ENCODE assay signal across 8 cellular contexts in the genomic region with DNA sequence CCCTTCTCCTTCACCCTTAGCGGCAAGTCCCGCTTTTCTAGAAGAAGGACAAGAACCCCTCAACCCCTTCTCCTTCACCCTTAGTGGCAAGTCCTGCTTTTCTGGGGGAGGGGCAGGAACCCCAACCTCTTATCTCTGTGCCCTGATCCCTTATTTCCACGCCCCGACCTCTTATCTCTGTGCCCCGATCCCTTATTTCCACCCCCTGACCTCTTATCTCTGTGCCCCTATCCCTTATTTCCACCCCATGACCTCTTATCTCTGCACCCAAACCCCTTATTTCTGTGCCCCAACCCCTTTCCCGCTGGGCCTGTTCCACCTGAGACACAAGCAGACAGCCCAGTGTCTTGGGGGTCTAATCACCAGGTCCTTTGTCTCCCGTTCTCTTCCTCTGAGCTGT. TPM values are rescaled to one million over a fixed set of nuclear protein-coding genes. Genes with fewer than 3 reads are reported as not detected.
A peak's percentile ranks its signal among the peaks of the same experiment; 100 is the strongest.
DNase-seq lines count a peak whose midpoint lies in the region; ATAC-seq, FAIRE-seq and TF ChIP-seq lines count a peak whose summit lies in the region.
"Not testable (repeated sequence)": the region's sequence is repeated elsewhere in the genome, so short reads cannot be mapped to it uniquely, and the experiment has no call there.
"Had no signal": no experiment of that assay in that cellular context is flagged by ENCODE, and none has a peak within 500 bp of the region (broad histone marks: within the 10 kb centered on the region; RNA-seq: fewer than 3 reads in every experiment).

No MANE protein-coding gene starts in this region.

- intact Hi-C loops in activated CD4-positive, alpha-beta T cell treated with anti-CD3 and anti-CD28 coated beads, Interleukin-2, amount 10 ng/mL, durations not matched to agents 24 days and 14 days (cut with micrococcal nuclease) = loop anchor here (10.0 kb wide), 1 partner anchor 104 kb away; the partner anchor contains the start of gene MALL
- intact Hi-C loops in K562 (cut with micrococcal nuclease) = not testable (repeated sequence)

- not testable (repeated sequence) for H3K4me3 ChIP-seq in K562; esophagus (ENCODE audit: low read depth in 1 of 2, low read length in 2 of 2); keratinocyte (ENCODE audit: control insufficient read depth in 2 of 3, extremely low read depth in 1 of 3, insufficient read depth in 2 of 3, low read depth in 1 of 3, low read length in 3 of 3); smooth muscle cell

- not testable (repeated sequence) for H3K9me3 ChIP-seq in K562 (replicated peaks; ENCODE audit: control insufficient read depth, insufficient read depth, low read depth, low read length); esophagus (ENCODE audit: control insufficient read depth in 2 of 2, insufficient read depth in 1 of 2, low read depth in 1 of 2, low read length in 1 of 2); keratinocyte (ENCODE audit: control insufficient read depth, low read depth, low read length); smooth muscle cell (replicated peaks; ENCODE audit: low read depth)

- H3K4me1 Mint-ChIP-seq in activated CD4-positive, alpha-beta T cell treated with anti-CD3 and anti-CD28 coated beads, Interleukin-2, amount 10 ng/mL, durations not matched to agents 24 days and 14 days = not testable (repeated sequence)

- H3K27me3 Mint-ChIP-seq in activated CD4-positive, alpha-beta T cell treated with anti-CD3 and anti-CD28 coated beads, Interleukin-2, amount 10 ng/mL, durations not matched to agents 24 days and 14 days = peaks cover 65% of the 10 kb centered on the region

- 0 out of 2 replicates have a peak, but pooled peaks have one; percentile 23 for TF ChIP-seq EP300 in K562 (IDR thresholded peaks at IDR 0.05; ENCODE audit: low read length)

- H4K20me1 ChIP-seq in K562 (replicated peaks; ENCODE audit: control insufficient read depth, insufficient read depth, low read length); keratinocyte (ENCODE audit: control insufficient read depth, extremely low read depth, insufficient read depth, low read length); smooth muscle cell (ENCODE audit: low read depth): not testable (repeated sequence)

- not testable (repeated sequence) for H3K9ac ChIP-seq in K562 (ENCODE audit: insufficient read depth in 1 of 2, low read depth in 2 of 2, low read length in 2 of 2); keratinocyte (ENCODE audit: control insufficient read depth, extremely low read depth, insufficient read depth, low read length); smooth muscle cell (ENCODE audit: low read depth)

- H3K9me1 ChIP-seq in K562 (ENCODE audit: control insufficient read depth, insufficient read depth, low read length); keratinocyte (ENCODE audit: control insufficient read depth, extremely low read depth, insufficient read depth, low read length): not testable (repeated sequence)

- not testable (repeated sequence) for H3K9me3 Mint-ChIP-seq in activated CD4-positive, alpha-beta T cell treated with anti-CD3 and anti-CD28 coated beads, Interleukin-2, amount 10 ng/mL, durations not matched to agents 24 days and 14 days

- WGBS in K562 (ENCODE audit: insufficient coverage, low coverage, missing lambda C conversion rate) = 10% methylated on average over 7 of the region's 7 CpGs
- WGBS in esophagus, 2 donors = 77 to 80% methylated on average over 7 of the region's 7 CpGs
- 94% methylated on average over 7 of the region's 7 CpGs for WGBS in smooth muscle cell (ENCODE audit: low lambda C conversion rate)

- not testable (repeated sequence) for H3F3A ChIP-seq in smooth muscle cell (ENCODE audit: low read depth)

- in situ Hi-C loops in K562 (cut with MboI) = loop anchor here (10.0 kb wide), 1 partner anchor 216 kb away; no protein-coding TSS in a partner anchor

- not testable (repeated sequence) for H3K79me2 ChIP-seq in K562 (ENCODE audit: control insufficient read depth, insufficient read depth, low read length); keratinocyte (ENCODE audit: control insufficient read depth, insufficient read depth, low read length); smooth muscle cell (ENCODE audit: low read depth)

- TF ChIP-seq RAD21 in K562 (CRISPR knock-in tag; conservative IDR thresholded peaks at IDR 0.05 in 1 of 2, IDR thresholded peaks at IDR 0.05 in 1 of 2) = not testable (repeated sequence)

- H2AFZ ChIP-seq in K562 (ENCODE audit: low read depth, low read length); smooth muscle cell (ENCODE audit: low read depth): not testable (repeated sequence)
- peak overlapping the region; percentile 60 for H2AFZ ChIP-seq in keratinocyte (ENCODE audit: control insufficient read depth, low read length)

- not testable (repeated sequence) for ATAC-seq in K562

- H3K36me3 Mint-ChIP-seq in activated CD4-positive, alpha-beta T cell treated with anti-CD3 and anti-CD28 coated beads, Interleukin-2, amount 10 ng/mL, durations not matched to agents 24 days and 14 days (ENCODE audit: low read depth) = not testable (repeated sequence)

- not testable (repeated sequence) for H3K27ac Mint-ChIP-seq in activated CD4-positive, alpha-beta T cell treated with anti-CD3 and anti-CD28 coated beads, Interleukin-2, amount 10 ng/mL, durations not matched to agents 24 days and 14 days

- BruUV-seq in K562 (replicated peaks; lab: Mats Ljungman, UMichigan) = not testable (repeated sequence)

- H3K27ac ChIP-seq in K562 (ENCODE audit: extremely low read depth, low read depth, low read length); keratinocyte (ENCODE audit: control insufficient read depth, insufficient read depth, low read length): not testable (repeated sequence)
- H3K27ac ChIP-seq in epithelial cell of prostate (peak overlapping the region; percentile 57), esophagus (ENCODE audit: low read depth in 2 of 2, low read length in 1 of 2) (peak overlapping the region; percentile 68 to 75), smooth muscle cell (ENCODE audit: low read depth) (peak overlapping the region; percentile 75)

- peak; percentile 32 for DNase-seq in activated CD4-positive, alpha-beta T cell treated with anti-CD3 and anti-CD28 coated beads, Interleukin-2, amount 10 ng/mL, durations not matched to agents 24 days and 14 days
- peak in 3 of 4 experiments; percentile 9 to 20 (median 14) for DNase-seq in K562 (ENCODE audit: extremely low read depth in 1 of 4, low spot score in 3 of 4)
- DNase-seq in epithelial cell of prostate (ENCODE audit: low read depth, low spot score); keratinocyte (ENCODE audit: low read depth, low spot score); smooth muscle cell (lab: John Stamatoyannopoulos, UW; ENCODE audit: unreplicated experiment): not testable (repeated sequence)

- not testable (repeated sequence) for H3K4me3 Mint-ChIP-seq in activated CD4-positive, alpha-beta T cell treated with anti-CD3 and anti-CD28 coated beads, Interleukin-2, amount 10 ng/mL, durations not matched to agents 24 days and 14 days

- not testable (repeated sequence) for TF ChIP-seq POLR2A in K562 (conservative IDR thresholded peaks at IDR 0.05)

- CTCF ChIA-PET in K562 (lab: Yijun Ruan, JAX; ENCODE audit: low intra/inter-chr PET ratio) = not testable (repeated sequence)

- H3K36me3 ChIP-seq in K562 (ENCODE audit: control insufficient read depth, insufficient read depth, low read length); esophagus (ENCODE audit: control insufficient read depth in 2 of 2, insufficient read depth in 2 of 2, low read length in 1 of 2); keratinocyte (ENCODE audit: control insufficient read depth in 2 of 2, extremely low read depth in 1 of 2, insufficient read depth in 2 of 2, low read length in 2 of 2); smooth muscle cell (ENCODE audit: low read depth): not testable (repeated sequence)

- dilution Hi-C loops in keratinocyte (cut with MboI; ENCODE audit: extremely low pct_ligation_motif_present, low sequenced_read_pairs) = not testable (repeated sequence)

- not testable (repeated sequence) for FAIRE-seq in K562 (lab: Jason Lieb, UNC); keratinocyte (lab: Jason Lieb, UNC)

- not testable (repeated sequence) for H3K27me3 ChIP-seq in K562 (ENCODE audit: control insufficient read depth in 2 of 2, insufficient read depth in 2 of 2, low read length in 2 of 2); esophagus (ENCODE audit: control insufficient read depth in 1 of 2, insufficient read depth in 2 of 2, low read length in 2 of 2); keratinocyte (ENCODE audit: control insufficient read depth, extremely low read depth, insufficient read depth, low read length)
- H3K27me3 ChIP-seq in smooth muscle cell (ENCODE audit: low read depth) = peaks cover 21% of the 10 kb centered on the region

- H3K4me2 ChIP-seq in K562 (ENCODE audit: insufficient read depth, low read length) (0 out of 2 replicates have a peak overlapping the region, but pooled peaks have one; percentile 1), keratinocyte (ENCODE audit: control insufficient read depth, extremely low read depth, insufficient read depth, low read depth, low read length) (peak overlapping the region; percentile 35), smooth muscle cell (peak overlapping the region; percentile 16)

- TF ChIP-seq CTCF in K562 (IDR thresholded peaks at IDR 0.05 in 2 of 3, conservative IDR thresholded peaks at IDR 0.05 in 1 of 3; ENCODE audit: insufficient read depth in 2 of 3, low read depth in 1 of 3, low read length in 3 of 3); keratinocyte (optimal IDR thresholded peaks at IDR 0.05 in 1 of 3, IDR thresholded peaks at IDR 0.05 in 1 of 3, conservative IDR thresholded peaks at IDR 0.05 in 1 of 3; ENCODE audit: extremely low read depth in 1 of 3, insufficient read depth in 2 of 3, low read length in 3 of 3); smooth muscle cell (IDR thresholded peaks at IDR 0.05; ENCODE audit: borderline replicate concordance, insufficient read depth, poor library complexity, severe bottlenecking): not testable (repeated sequence)

- POLR2A ChIA-PET in K562 (lab: Yijun Ruan, JAX) = not testable (repeated sequence)

- H3K4me1 ChIP-seq in K562 (replicated peaks in 1 of 2; ENCODE audit: control insufficient read depth in 2 of 2, insufficient read depth in 2 of 2, low read length in 2 of 2); esophagus (ENCODE audit: control insufficient read depth in 2 of 2, insufficient read depth in 2 of 2, low read length in 1 of 2); keratinocyte (ENCODE audit: control insufficient read depth, extremely low read depth, insufficient read depth, low read length); smooth muscle cell (ENCODE audit: low read depth): not testable (repeated sequence)

RNA-seq across cellular contexts. Expression of gene MTLN, which starts 6.5 kb away (rescaled TPM):
- 71.9 and 80.1 TPM in 2 replicates for total RNA-seq in activated CD4-positive, alpha-beta T cell treated with anti-CD3 and anti-CD28 coated beads, Interleukin-2, amount 10 ng/mL, durations not matched to agents 24 days and 14 days
- 2.4 and 11.8 TPM in 2 replicates for total RNA-seq in K562 (2011; cell fraction: chromatin; rRNA removed; ENCODE audit: low replicate concordance)
- 42.1 and 47.7 TPM in 2 replicates for total RNA-seq in K562 (2011; cell fraction: nucleolus; rRNA removed)
- 22.4 and 31.6 TPM in 2 replicates for total RNA-seq in K562 (2011; cell fraction: nucleoplasm; rRNA removed)
- 76.0 and 97.6 TPM in 2 replicates for total RNA-seq in K562 (2014; rRNA removed)
- total RNA-seq in K562 (2014; rRNA removed; fragmentation: Illumina TruSeq; extraction: Trizol) = 7.5 and 10.5 TPM in 2 replicates
- total RNA-seq in K562 (2015; rRNA removed; fragmentation: Illumina TruSeq; extraction: Trizol) = 39.4 and 39.7 TPM in 2 replicates
- total RNA-seq in K562 (2021) = 41.3 and 50.2 TPM in 2 replicates
- 33.9 and 34.1 TPM in 2 replicates for polyA plus RNA-seq in K562 (2011; rRNA removed)
- 26.9 and 72.5 TPM in 2 replicates for polyA plus RNA-seq in K562 (2011; cell fraction: cytosol; rRNA removed)
- polyA plus RNA-seq in K562 (2011; cell fraction: nucleus; rRNA removed) = 44.3 and 46.5 TPM in 2 replicates
- polyA plus RNA-seq in K562 (2012) = 46.6 and 50.2 TPM in 2 replicates
- polyA plus RNA-seq in K562 (2014; fragmentation: Illumina TruSeq; extraction: Trizol) = 7.3 and 32.2 TPM in 2 replicates
- 10 to 100 TPM; 25.3 to 51.2 TPM for polyA plus RNA-seq in K562 (2014; fragmentation: Nextera tagmentation; extraction: Ambion mirVana)
- 109 and 129 TPM in 2 replicates for polyA plus RNA-seq in K562 (2014; rRNA removed)
- 3.4 and 7.2 TPM in 2 replicates for polyA minus RNA-seq in K562 (2011; rRNA and poly(A)+ RNA removed)
- 4.1 and 6.4 TPM in 2 replicates for polyA minus RNA-seq in K562 (2011; cell fraction: cytosol; rRNA and poly(A)+ RNA removed)
- 24.5 and 25.0 TPM in 2 replicates for polyA minus RNA-seq in K562 (2011; cell fraction: nucleus; rRNA and poly(A)+ RNA removed)
- 100 to 1,000 TPM; 127 to 188 TPM for polyA plus RNA-seq in esophagus
- polyA plus RNA-seq in keratinocyte = 16.9 to 61.5 TPM (median 34.8 TPM) in 3 replicates
- polyA plus RNA-seq in keratinocyte (2011; ENCODE audit: low read depth) = 11.2 TPM
- polyA plus RNA-seq in keratinocyte (2011; cell fraction: cytosol; rRNA removed) = 12.4 and 37.7 TPM in 2 replicates
- 14.0 and 14.7 TPM in 2 replicates for polyA plus RNA-seq in keratinocyte (2011; cell fraction: nucleus; rRNA removed)
- polyA plus RNA-seq in keratinocyte (2012; ENCODE audit: low replicate concordance) = 40.4 and 56.7 TPM in 2 replicates
- polyA minus RNA-seq in keratinocyte = 9.2 to 12.4 TPM (median 9.8 TPM) in 3 replicates
- 40.5 TPM for polyA minus RNA-seq in keratinocyte (2011; cell fraction: cytosol; rRNA and poly(A)+ RNA removed)
- 5.2 and 5.5 TPM in 2 replicates for polyA minus RNA-seq in keratinocyte (2011; cell fraction: nucleus; rRNA and poly(A)+ RNA removed)
- total RNA-seq in smooth muscle cell = 65.3 and 98.6 TPM in 2 replicates
- polyA plus RNA-seq in smooth muscle cell = 73.1 and 80.4 TPM in 2 replicates

RNA-seq across cellular contexts. Expression of gene NPHP1, which starts 14.1 kb away (rescaled TPM):
- 0.21 and 0.44 TPM in 2 replicates for total RNA-seq in activated CD4-positive, alpha-beta T cell treated with anti-CD3 and anti-CD28 coated beads, Interleukin-2, amount 10 ng/mL, durations not matched to agents 24 days and 14 days
- total RNA-seq in K562 (2011; cell fraction: chromatin; rRNA removed; ENCODE audit: low replicate concordance) = not detected in 2 replicates
- not detected in 2 replicates for total RNA-seq in K562 (2011; cell fraction: nucleolus; rRNA removed)
- total RNA-seq in K562 (2011; cell fraction: nucleoplasm; rRNA removed) = not detected in 2 replicates
- total RNA-seq in K562 (2014; rRNA removed) (0.32 TPM in 1 of 2 replicates, not detected in the other), K562 (2014; rRNA removed; fragmentation: Illumina TruSeq; extraction: Trizol) (not detected in 2 replicates), K562 (2015; rRNA removed; fragmentation: Illumina TruSeq; extraction: Trizol) (not detected in 2 replicates), K562 (2021) (not detected in 2 replicates), smooth muscle cell (5.4 and 7.0 TPM in 2 replicates)
- polyA plus RNA-seq in K562 (2011; rRNA removed) (0.11 and 0.15 TPM in 2 replicates), K562 (2014; fragmentation: Illumina TruSeq; extraction: Trizol) (not detected in 2 replicates), K562 (2014; fragmentation: Nextera tagmentation; extraction: Ambion mirVana) (under 1 TPM; 0.14 to 0.27 TPM), K562 (2014; rRNA removed) (not detected in 2 replicates), esophagus (1 to 10 TPM; 1.5 to 2.3 TPM), keratinocyte (2.9 to 8.1 TPM (median 3.9 TPM) in 3 replicates), smooth muscle cell (4.7 and 7.7 TPM in 2 replicates)
- polyA plus RNA-seq in K562 (2011; cell fraction: cytosol; rRNA removed) = 0.03 and 0.07 TPM in 2 replicates
- polyA plus RNA-seq in K562 (2011; cell fraction: nucleus; rRNA removed) = 0.01 TPM in 1 of 2 replicates, not detected in the other
- 0.03 and 0.04 TPM in 2 replicates for polyA plus RNA-seq in K562 (2012)
- polyA minus RNA-seq in K562 (2011; rRNA and poly(A)+ RNA removed) = not detected in 2 replicates
- polyA minus RNA-seq in K562 (2011; cell fraction: cytosol; rRNA and poly(A)+ RNA removed) = not detected in 2 replicates
- not detected in 2 replicates for polyA minus RNA-seq in K562 (2011; cell fraction: nucleus; rRNA and poly(A)+ RNA removed)
- 5.1 TPM for polyA plus RNA-seq in keratinocyte (2011; ENCODE audit: low read depth)
- polyA plus RNA-seq in keratinocyte (2011; cell fraction: cytosol; rRNA removed) = 3.3 and 4.2 TPM in 2 replicates
- polyA plus RNA-seq in keratinocyte (2011; cell fraction: nucleus; rRNA removed) = 4.3 and 5.7 TPM in 2 replicates
- 2.6 and 5.0 TPM in 2 replicates for polyA plus RNA-seq in keratinocyte (2012; ENCODE audit: low replicate concordance)
- 0.62 to 2.7 TPM (median 1.0 TPM) in 3 replicates for polyA minus RNA-seq in keratinocyte
- polyA minus RNA-seq in keratinocyte (2011; cell fraction: cytosol; rRNA and poly(A)+ RNA removed) = 0.96 TPM
- polyA minus RNA-seq in keratinocyte (2011; cell fraction: nucleus; rRNA and poly(A)+ RNA removed) = 1.9 and 2.2 TPM in 2 replicates
- total RNA-seq: CD4-positive, CD25-positive, alpha-beta regulatory T cell had no signal
- polyA plus RNA-seq: CD14-positive monocyte had no signal
